In the genomic region with DNA sequence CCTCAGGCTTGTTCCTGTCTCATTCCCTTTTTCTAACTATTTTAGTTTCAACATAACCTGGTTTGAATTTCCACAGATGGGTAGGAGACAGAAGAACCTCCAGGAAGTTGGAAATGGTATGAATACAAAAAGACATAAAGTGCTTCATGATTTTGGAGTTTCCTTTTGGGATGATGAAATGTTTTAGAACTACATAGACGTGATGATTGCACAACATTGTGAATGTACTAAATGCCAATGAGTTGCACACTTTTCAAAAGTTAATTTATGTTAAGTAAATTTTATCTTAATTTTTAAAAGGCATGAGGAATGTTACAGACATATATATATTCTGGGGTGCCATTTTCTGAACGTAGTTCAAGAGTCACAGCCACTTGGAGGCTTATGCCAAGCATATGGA, we compare ENCODE assay signal across 33 cellular contexts. TPM values are rescaled to one million over a fixed set of nuclear protein-coding genes. Genes with fewer than 3 reads are reported as not detected.
"Had no signal": no experiment of that assay in that cellular context is flagged by ENCODE, and none has a peak within 500 bp of the region (broad histone marks: within the 10 kb centered on the region; RNA-seq: fewer than 3 reads in every experiment).

No MANE protein-coding gene starts in this region.

- H3K4me3 Mint-ChIP-seq: activated CD4-positive, alpha-beta memory T cell treated with anti-CD3 and anti-CD28 coated beads, Interleukin-2, amount 10 ng/mL, durations not matched to agents 7 days and 5 days; activated CD4-positive, alpha-beta T cell treated with anti-CD3 and anti-CD28 coated beads, Interleukin-2, amount 10 ng/mL, durations not matched to agents 7 days and 5 days; activated naive CD4-positive, alpha-beta T cell treated with anti-CD3 and anti-CD28 coated beads, Interleukin-2, amount 10 ng/mL, durations not matched to agents 7 days and 5 days; activated naive CD8-positive, alpha-beta T cell treated with anti-CD3 and anti-CD28 coated beads, Interleukin-2, amount 10 ng/mL, durations not matched to agents 7 days and 5 days; activated T-cell treated with anti-CD3 and anti-CD28 coated beads, Interleukin-2, amount 50 U/mL, for 24 hours; naive thymus-derived CD8-positive, alpha-beta T cell; neural crest cell; T-helper 1 cell treated with Interleukin-12 subunit alpha and Interleukin-12 subunit beta and Interleukin-4 antibody, amounts not matched to agents 30 μg/mL and 1 μg/mL, for 36 hours had no signal

- H3K36me3 Mint-ChIP-seq: activated naive CD4-positive, alpha-beta T cell treated with anti-CD3 and anti-CD28 coated beads, Interleukin-2, amount 10 ng/mL, durations not matched to agents 7 days and 5 days; activated naive CD8-positive, alpha-beta T cell treated with anti-CD3 and anti-CD28 coated beads, Interleukin-2, amount 10 ng/mL, durations not matched to agents 7 days and 5 days; naive thymus-derived CD8-positive, alpha-beta T cell had no signal

- H3K9me3 Mint-ChIP-seq: activated CD4-positive, alpha-beta memory T cell treated with anti-CD3 and anti-CD28 coated beads, Interleukin-2, amount 10 ng/mL, durations not matched to agents 7 days and 5 days; activated CD4-positive, alpha-beta T cell treated with anti-CD3 and anti-CD28 coated beads, Interleukin-2, amount 10 ng/mL, durations not matched to agents 7 days and 5 days; activated naive CD4-positive, alpha-beta T cell treated with anti-CD3 and anti-CD28 coated beads, Interleukin-2, amount 10 ng/mL, durations not matched to agents 7 days and 5 days; neural crest cell; T-helper 1 cell treated with Interleukin-12 subunit alpha and Interleukin-12 subunit beta and Interleukin-4 antibody, amounts not matched to agents 30 μg/mL and 1 μg/mL, for 36 hours had no signal

- H3K27me3 Mint-ChIP-seq: activated naive CD4-positive, alpha-beta T cell treated with anti-CD3 and anti-CD28 coated beads, Interleukin-2, amount 10 ng/mL, durations not matched to agents 7 days and 5 days; activated naive CD8-positive, alpha-beta T cell treated with anti-CD3 and anti-CD28 coated beads, Interleukin-2, amount 10 ng/mL, durations not matched to agents 7 days and 5 days had no signal

- H3K4me1 Mint-ChIP-seq: activated CD4-positive, alpha-beta memory T cell treated with anti-CD3 and anti-CD28 coated beads, Interleukin-2, amount 10 ng/mL, durations not matched to agents 7 days and 5 days; activated CD4-positive, alpha-beta T cell treated with anti-CD3 and anti-CD28 coated beads, Interleukin-2, amount 10 ng/mL, durations not matched to agents 7 days and 5 days; activated naive CD4-positive, alpha-beta T cell treated with anti-CD3 and anti-CD28 coated beads, Interleukin-2, amount 10 ng/mL, durations not matched to agents 7 days and 5 days; activated naive CD8-positive, alpha-beta T cell treated with anti-CD3 and anti-CD28 coated beads, Interleukin-2, amount 10 ng/mL, durations not matched to agents 7 days and 5 days; naive thymus-derived CD8-positive, alpha-beta T cell; neural crest cell had no signal

- ATAC-seq: foreskin keratinocyte; heart right ventricle; left lung; lower lobe of right lung; naive thymus-derived CD8-positive, alpha-beta T cell; pancreas had no signal

- FAIRE-seq: endometrium, pancreas had no signal

- DNase-seq: activated CD4-positive, alpha-beta memory T cell treated with anti-CD3 and anti-CD28 coated beads, Interleukin-2, amount 10 ng/mL, durations not matched to agents 7 days and 5 days; activated CD4-positive, alpha-beta T cell treated with anti-CD3 and anti-CD28 coated beads for 1 hour; activated CD4-positive, alpha-beta T cell treated with anti-CD3 and anti-CD28 coated beads, Interleukin-2, amount 10 ng/mL, durations not matched to agents 7 days and 5 days; activated CD8-positive, alpha-beta memory T cell treated with anti-CD3 and anti-CD28 coated beads, Interleukin-2, amount 50 U/mL, for 48 hours; activated gamma-delta T cell; activated naive CD4-positive, alpha-beta T cell treated with anti-CD3 and anti-CD28 coated beads, Interleukin-2, amount 10 ng/mL, durations not matched to agents 7 days and 5 days; activated naive CD8-positive, alpha-beta T cell treated with anti-CD3 and anti-CD28 coated beads, Interleukin-2, amount 10 ng/mL, durations not matched to agents 7 days and 5 days; activated T-cell treated with anti-CD3 and anti-CD28 coated beads, Interleukin-2, amount 50 U/mL, for 24 hours; amygdala; central memory CD4-positive, alpha-beta T cell; dermis blood vessel endothelial cell; effector CD8-positive, alpha-beta T cell; foreskin keratinocyte; heart right ventricle; kidney glomerular epithelial cell; left lung; lower lobe of right lung; mesenchymal stem cell; naive thymus-derived CD8-positive, alpha-beta T cell; nucleus accumbens; pancreas; stimulated activated CD4-positive, alpha-beta T cell treated with anti-CD3 and anti-CD28 coated beads, Interleukin-2, amount 100 ng/mL, for 48 hours; stimulated activated naive CD4-positive, alpha-beta T cell treated with Interleukin-2 at 50 U/mL for 16 hours; T-helper 9 cell; testis; transverse colon had no signal

- H3K4me3 ChIP-seq: heart right ventricle, left lung, lower lobe of right lung, pancreas, prostate gland, testis, transverse colon had no signal

- H3K27ac Mint-ChIP-seq: activated CD4-positive, alpha-beta memory T cell treated with anti-CD3 and anti-CD28 coated beads, Interleukin-2, amount 10 ng/mL, durations not matched to agents 7 days and 5 days; activated CD4-positive, alpha-beta T cell treated with anti-CD3 and anti-CD28 coated beads, Interleukin-2, amount 10 ng/mL, durations not matched to agents 7 days and 5 days; activated naive CD4-positive, alpha-beta T cell treated with anti-CD3 and anti-CD28 coated beads, Interleukin-2, amount 10 ng/mL, durations not matched to agents 7 days and 5 days; activated naive CD8-positive, alpha-beta T cell treated with anti-CD3 and anti-CD28 coated beads, Interleukin-2, amount 10 ng/mL, durations not matched to agents 7 days and 5 days; activated T-cell treated with anti-CD3 and anti-CD28 coated beads, Interleukin-2, amount 50 U/mL, for 24 hours; naive thymus-derived CD8-positive, alpha-beta T cell; T-helper 1 cell treated with Interleukin-12 subunit alpha and Interleukin-12 subunit beta and Interleukin-4 antibody, amounts not matched to agents 30 μg/mL and 1 μg/mL, for 36 hours had no signal

RNA-seq across cellular contexts. Expression of a gene that starts 41.1 kb away (rescaled TPM):
- total RNA-seq: activated CD4-positive, alpha-beta memory T cell treated with anti-CD3 and anti-CD28 coated beads, Interleukin-2, amount 10 ng/mL, durations not matched to agents 7 days and 5 days; activated CD4-positive, alpha-beta T cell treated with anti-CD3 and anti-CD28 coated beads, Interleukin-2, amount 10 ng/mL, durations not matched to agents 7 days and 5 days; activated naive CD8-positive, alpha-beta T cell treated with anti-CD3 and anti-CD28 coated beads, Interleukin-2, amount 10 ng/mL, durations not matched to agents 7 days and 5 days; dermis blood vessel endothelial cell; epithelial cell of proximal tubule; foreskin keratinocyte; lower lobe of right lung; naive thymus-derived CD8-positive, alpha-beta T cell; neural crest cell; prostate gland; skeletal muscle tissue; testis; transverse colon; urinary bladder had no signal
